Comparison of ENCODE assay signal across 9 cellular contexts in genomic region chr3:31409389-31409788, GRCh38.
"Had no signal": no experiment of that assay in that cellular context is flagged by ENCODE, and none has a peak within 500 bp of the region (broad histone marks: within the 10 kb centered on the region; RNA-seq: fewer than 3 reads in every experiment).

No MANE protein-coding gene starts in this region.

- H3K27ac Mint-ChIP-seq: HFFc6 had no signal

- H3K9ac ChIP-seq: GM23248, KMS-11 had no signal

- H2AFZ ChIP-seq: GM23248 had no signal

- H3K36me3 ChIP-seq: HAP-1 had no signal

- H3K4me3 Mint-ChIP-seq: HFFc6 had no signal

- H3K27ac ChIP-seq: GM23248, KMS-11 had no signal

- H3K4me3 ChIP-seq: GM23248, HAP-1 had no signal

- H3K9me3 Mint-ChIP-seq: HFFc6 had no signal

- ATAC-seq: HCT116 had no signal

- H3K9me3 ChIP-seq: HAP-1 had no signal

- H3K4me2 ChIP-seq: KMS-11 had no signal

- DNase-seq: GM23248, GOT3, H7, HFFc6, IMR-90, KBM-7 had no signal
